In the genomic region with DNA sequence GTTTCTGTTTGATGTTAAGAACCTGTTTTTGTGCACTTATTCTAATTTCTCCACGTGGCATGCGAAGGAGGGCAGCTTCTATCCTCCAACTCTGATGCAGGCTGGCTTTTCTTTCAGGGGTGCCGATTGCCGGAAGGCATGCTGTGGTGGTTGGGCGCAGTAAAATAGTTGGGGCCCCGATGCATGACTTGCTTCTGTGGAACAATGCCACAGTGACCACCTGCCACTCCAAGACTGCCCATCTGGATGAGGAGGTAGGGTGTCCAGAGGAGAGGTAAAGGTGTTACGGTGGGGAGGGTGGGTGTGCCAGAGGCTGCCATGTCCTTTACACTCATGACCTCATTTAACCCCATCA, we compare ENCODE assay signal across 18 cellular contexts.
"Had no signal": no experiment of that assay in that cellular context is flagged by ENCODE, and none has a peak within 500 bp of the region (broad histone marks: within the 10 kb centered on the region; RNA-seq: fewer than 3 reads in every experiment).

No MANE protein-coding gene starts in this region.

- H3K9me3 ChIP-seq: esophagus muscularis mucosa, gastrocnemius medialis, heart right ventricle, ovary, right atrium auricular region, testis, tibial nerve, upper lobe of right lung had no signal

- H3K4me1 ChIP-seq: esophagus muscularis mucosa, right atrium auricular region, testis, tibial nerve, upper lobe of right lung had no signal

- DNase-seq: effector memory CD8-positive, alpha-beta T cell; gastrocnemius medialis; heart right ventricle; hypothalamus; kidney glomerular epithelial cell; naive thymus-derived CD4-positive, alpha-beta T cell; ovary; small intestine; stimulated activated CD4-positive, alpha-beta T cell treated with anti-CD3 and anti-CD28 coated beads, Interleukin-2, amount 100 ng/mL, for 48 hours; stimulated activated naive CD4-positive, alpha-beta T cell treated with Interleukin-2 at 50 U/mL for 16 hours; testis; upper lobe of right lung had no signal

- H3K36me3 ChIP-seq: ovary had no signal

- H3K4me3 ChIP-seq: esophagus muscularis mucosa, gastrocnemius medialis, heart right ventricle, ovary, right atrium auricular region, testis, tibial nerve, upper lobe of right lung had no signal

- H3K27ac Mint-ChIP-seq: effector memory CD8-positive, alpha-beta T cell; naive thymus-derived CD4-positive, alpha-beta T cell had no signal

- H3K27me3 Mint-ChIP-seq: effector memory CD8-positive, alpha-beta T cell; naive thymus-derived CD4-positive, alpha-beta T cell had no signal

- ATAC-seq: effector memory CD8-positive, alpha-beta T cell; gastrocnemius medialis; naive thymus-derived CD4-positive, alpha-beta T cell had no signal

- H3K9me3 Mint-ChIP-seq: effector memory CD8-positive, alpha-beta T cell; naive thymus-derived CD4-positive, alpha-beta T cell; neural crest cell had no signal

- FAIRE-seq: islet of Langerhans, small intestine had no signal

- H3K4me3 Mint-ChIP-seq: effector memory CD8-positive, alpha-beta T cell; naive thymus-derived CD4-positive, alpha-beta T cell; neural crest cell had no signal

- H3K27me3 ChIP-seq: esophagus muscularis mucosa, gastrocnemius medialis, heart right ventricle, ovary, right atrium auricular region, testis, tibial nerve, upper lobe of right lung had no signal

- H3K4me1 Mint-ChIP-seq: neural crest cell had no signal

- H3K27ac ChIP-seq: epithelial cell of prostate, esophagus muscularis mucosa, gastrocnemius medialis, ovary, right atrium auricular region, testis, tibial nerve, upper lobe of right lung had no signal
